Comparison of ENCODE assay signal across 1 cellular context in genomic region chr3:171297228-171297627, GRCh38.
TF ChIP-seq lines count a peak whose summit lies in the region.

No MANE protein-coding gene starts in this region.

TF ChIP-seq in K562, 482 proteins besides CTCF, POLR2A, EP300 and RAD21:
- TF ChIP-seq, protein P1, sequence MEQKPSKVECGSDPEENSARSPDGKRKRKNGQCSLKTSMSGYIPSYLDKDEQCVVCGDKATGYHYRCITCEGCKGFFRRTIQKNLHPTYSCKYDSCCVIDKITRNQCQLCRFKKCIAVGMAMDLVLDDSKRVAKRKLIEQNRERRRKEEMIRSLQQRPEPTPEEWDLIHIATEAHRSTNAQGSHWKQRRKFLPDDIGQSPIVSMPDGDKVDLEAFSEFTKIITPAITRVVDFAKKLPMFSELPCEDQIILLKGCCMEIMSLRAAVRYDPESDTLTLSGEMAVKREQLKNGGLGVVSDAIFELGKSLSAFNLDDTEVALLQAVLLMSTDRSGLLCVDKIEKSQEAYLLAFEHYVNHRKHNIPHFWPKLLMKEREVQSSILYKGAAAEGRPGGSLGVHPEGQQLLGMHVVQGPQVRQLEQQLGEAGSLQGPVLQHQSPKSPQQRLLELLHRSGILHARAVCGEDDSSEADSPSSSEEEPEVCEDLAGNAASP (IDR thresholded peaks at IDR 0.05) = no peak
- TF ChIP-seq PPARD (CRISPR knock-in tag; IDR thresholded peaks at IDR 0.05) (no peak), ESRRA (IDR thresholded peaks at IDR 0.05; ENCODE audit: borderline replicate concordance, low read depth) (no peak), ESRRB (CRISPR knock-in tag; IDR thresholded peaks at IDR 0.05; ENCODE audit: borderline replicate concordance) (no peak), ZNF253 (CRISPR knock-in tag; conservative IDR thresholded peaks at IDR 0.05) (no peak)
- TF ChIP-seq, protein P2, sequence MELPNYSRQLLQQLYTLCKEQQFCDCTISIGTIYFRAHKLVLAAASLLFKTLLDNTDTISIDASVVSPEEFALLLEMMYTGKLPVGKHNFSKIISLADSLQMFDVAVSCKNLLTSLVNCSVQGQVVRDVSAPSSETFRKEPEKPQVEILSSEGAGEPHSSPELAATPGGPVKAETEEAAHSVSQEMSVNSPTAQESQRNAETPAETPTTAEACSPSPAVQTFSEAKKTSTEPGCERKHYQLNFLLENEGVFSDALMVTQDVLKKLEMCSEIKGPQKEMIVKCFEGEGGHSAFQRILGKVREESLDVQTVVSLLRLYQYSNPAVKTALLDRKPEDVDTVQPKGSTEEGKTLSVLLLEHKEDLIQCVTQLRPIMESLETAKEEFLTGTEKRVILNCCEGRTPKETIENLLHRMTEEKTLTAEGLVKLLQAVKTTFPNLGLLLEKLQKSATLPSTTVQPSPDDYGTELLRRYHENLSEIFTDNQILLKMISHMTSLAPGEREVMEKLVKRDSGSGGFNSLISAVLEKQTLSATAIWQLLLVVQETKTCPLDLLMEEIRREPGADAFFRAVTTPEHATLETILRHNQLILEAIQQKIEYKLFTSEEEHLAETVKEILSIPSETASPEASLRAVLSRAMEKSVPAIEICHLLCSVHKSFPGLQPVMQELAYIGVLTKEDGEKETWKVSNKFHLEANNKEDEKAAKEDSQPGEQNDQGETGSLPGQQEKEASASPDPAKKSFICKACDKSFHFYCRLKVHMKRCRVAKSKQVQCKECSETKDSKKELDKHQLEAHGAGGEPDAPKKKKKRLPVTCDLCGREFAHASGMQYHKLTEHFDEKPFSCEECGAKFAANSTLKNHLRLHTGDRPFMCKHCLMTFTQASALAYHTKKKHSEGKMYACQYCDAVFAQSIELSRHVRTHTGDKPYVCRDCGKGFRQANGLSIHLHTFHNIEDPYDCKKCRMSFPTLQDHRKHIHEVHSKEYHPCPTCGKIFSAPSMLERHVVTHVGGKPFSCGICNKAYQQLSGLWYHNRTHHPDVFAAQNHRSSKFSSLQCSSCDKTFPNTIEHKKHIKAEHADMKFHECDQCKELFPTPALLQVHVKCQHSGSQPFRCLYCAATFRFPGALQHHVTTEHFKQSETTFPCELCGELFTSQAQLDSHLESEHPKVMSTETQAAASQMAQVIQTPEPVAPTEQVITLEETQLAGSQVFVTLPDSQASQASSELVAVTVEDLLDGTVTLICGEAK (IDR thresholded peaks at IDR 0.05) = peak; percentile 84
- TF ChIP-seq, protein P2 (CRISPR knock-in tag; IDR thresholded peaks at IDR 0.05) = no peak
- TF ChIP-seq, protein P3, sequence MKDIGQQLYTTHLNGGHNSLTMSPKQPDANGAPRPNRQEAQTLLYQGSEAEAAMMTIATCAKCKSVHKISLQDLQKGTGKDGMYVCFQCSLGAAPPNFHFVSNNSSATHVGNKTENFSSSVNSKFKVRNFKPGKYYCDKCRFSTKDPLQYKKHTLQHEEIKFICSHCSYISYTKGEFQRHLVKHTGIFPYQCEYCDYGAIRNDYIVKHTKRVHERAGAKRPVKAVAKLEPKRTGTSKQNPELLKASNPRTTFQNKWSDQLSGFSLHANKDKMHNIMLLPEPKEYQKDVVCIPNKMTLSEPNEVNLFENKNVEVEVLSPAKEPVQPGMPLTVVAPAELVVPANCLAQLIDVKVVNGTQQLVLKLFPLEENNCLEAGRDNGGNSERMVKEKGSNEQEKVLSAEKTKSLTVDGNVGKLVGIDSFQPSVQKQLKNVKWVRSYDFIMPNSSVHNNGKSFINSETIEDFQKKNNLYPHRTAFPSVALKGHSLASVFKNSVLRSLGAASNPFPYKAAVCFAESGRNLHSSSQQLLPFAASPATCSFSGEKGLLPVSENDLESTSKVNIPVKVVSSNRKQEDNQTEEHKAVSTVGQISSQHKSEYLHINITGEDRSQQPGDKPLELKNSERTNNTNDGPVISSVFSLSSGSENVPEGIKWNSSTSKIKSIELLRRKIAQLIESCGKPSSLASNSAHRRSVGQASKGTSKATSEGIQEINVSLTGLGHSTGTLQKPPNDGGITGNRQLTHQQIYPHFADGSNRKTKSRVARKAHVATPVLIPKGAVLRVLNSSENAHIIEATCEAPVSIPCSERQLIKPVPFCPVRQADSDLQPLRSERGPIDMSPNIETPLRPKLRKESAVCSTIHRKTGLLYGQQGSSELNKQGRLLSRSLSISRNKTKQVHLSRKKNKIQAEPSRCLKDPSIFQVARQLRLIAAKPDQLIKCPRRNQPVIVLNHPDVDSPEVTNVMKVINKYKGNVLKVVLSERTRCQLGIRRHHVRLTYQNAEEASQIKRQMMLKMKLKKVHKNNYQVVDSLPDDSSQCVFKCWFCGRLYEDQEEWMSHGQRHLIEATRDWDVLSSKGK (CRISPR knock-in tag; IDR thresholded peaks at IDR 0.05) = no peak
- TF ChIP-seq, protein P4, sequence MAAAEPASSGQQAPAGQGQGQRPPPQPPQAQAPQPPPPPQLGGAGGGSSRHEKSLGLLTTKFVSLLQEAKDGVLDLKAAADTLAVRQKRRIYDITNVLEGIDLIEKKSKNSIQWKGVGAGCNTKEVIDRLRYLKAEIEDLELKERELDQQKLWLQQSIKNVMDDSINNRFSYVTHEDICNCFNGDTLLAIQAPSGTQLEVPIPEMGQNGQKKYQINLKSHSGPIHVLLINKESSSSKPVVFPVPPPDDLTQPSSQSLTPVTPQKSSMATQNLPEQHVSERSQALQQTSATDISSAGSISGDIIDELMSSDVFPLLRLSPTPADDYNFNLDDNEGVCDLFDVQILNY (CRISPR knock-in tag; IDR thresholded peaks at IDR 0.05) = no peak
